Comparison of ENCODE assay signal across 9 cellular contexts in genomic region chr3:65439641-65440040, GRCh38.
DNase-seq lines count a peak whose midpoint lies in the region; ATAC-seq and TF ChIP-seq lines count a peak whose summit lies in the region.
"Had no signal": no experiment of that assay in that cellular context is flagged by ENCODE, and none has a peak within 500 bp of the region (broad histone marks: within the 10 kb centered on the region; RNA-seq: fewer than 3 reads in every experiment).

No MANE protein-coding gene starts in this region.

- H3K4me3 ChIP-seq in cardiac fibroblast (replicated peaks in 1 of 2; ENCODE audit: low read depth in 2 of 2, low read length in 2 of 2): no peak overlapping the region
- no peak overlapping the region for H3K4me3 ChIP-seq in uterus

- no peak overlapping the region for H3K27ac ChIP-seq in uterus

- no peaks in the 10 kb centered on the region for H3K36me3 ChIP-seq in uterus

- no peaks in the 10 kb centered on the region for H3K9me3 ChIP-seq in uterus

- TF ChIP-seq CTCF in cardiac fibroblast (IDR thresholded peaks at IDR 0.05; ENCODE audit: low read depth, low read length) (peak; percentile 62), uterus (IDR thresholded peaks at IDR 0.05) (peak; percentile 20 to 45 (median 34))

- DNase-seq in NOMO-1 treated with DMSO at 0.1 percent for 48 hours (lab: John Stamatoyannopoulos, UW; ENCODE audit: unreplicated experiment) (peak; percentile 16), NOMO-1 treated with dmso at 0.1 percent for 144 hours (lab: John Stamatoyannopoulos, UW; ENCODE audit: unreplicated experiment) (no peak), NCI-H2196 (lab: John Stamatoyannopoulos, UW; ENCODE audit: unreplicated experiment) (peak; percentile 33), cardiac fibroblast (ENCODE audit: low read depth in 2 of 2) (peak; percentile 69 to 73), kidney tubule cell (ENCODE audit: low spot score) (peak; percentile 65), uterus (peak; percentile 19 to 20)
- no peak for DNase-seq in stimulated activated CD4-positive, alpha-beta T cell treated with anti-CD3 and anti-CD28 coated beads, Interleukin-12 subunit alpha, Interleukin-12 subunit beta, amount 100 ng/mL, for 4 hours
- DNase-seq: stimulated activated naive B cell treated with anti-CD40 and anti-IgM and Interleukin-4, amounts not matched to agents 10 μg/mL and 1 μg/mL and 100 μg/mL, for 72 hours had no signal

- intact Hi-C loops in uterus (cut with DNase I; ENCODE audit: low total_unique reads): no loop called here

- TF ChIP-seq POLR2A in uterus (IDR thresholded peaks at IDR 0.05): no peak

- no peaks in the 10 kb centered on the region for H3K27me3 ChIP-seq in uterus

- no peaks in the 10 kb centered on the region for H3K4me1 ChIP-seq in uterus

- ATAC-seq in HG03135 (IDR thresholded peaks at IDR 0.05; ENCODE audit: unreplicated experiment): no peak

Comparison
In these comparisons a context has a peak if more than half of its experiments do, and no peak if none do; other contexts are left out.
1. DNase-seq: peak in NOMO-1 treated with DMSO at 0.1 percent for 48 hours (single experiment), NCI-H2196 (single experiment), cardiac fibroblast (2 of 2), kidney tubule cell (single experiment) and uterus (2 of 2); none in NOMO-1 treated with dmso at 0.1 percent for 144 hours (single experiment) and stimulated activated CD4-positive, alpha-beta T cell treated with anti-CD3 and anti-CD28 coated beads, Interleukin-12 subunit alpha, Interleukin-12 subunit beta, amount 100 ng/mL, for 4 hours (single experiment).